Comparison of ENCODE assay signal across 1 cellular context in the genomic region with DNA sequence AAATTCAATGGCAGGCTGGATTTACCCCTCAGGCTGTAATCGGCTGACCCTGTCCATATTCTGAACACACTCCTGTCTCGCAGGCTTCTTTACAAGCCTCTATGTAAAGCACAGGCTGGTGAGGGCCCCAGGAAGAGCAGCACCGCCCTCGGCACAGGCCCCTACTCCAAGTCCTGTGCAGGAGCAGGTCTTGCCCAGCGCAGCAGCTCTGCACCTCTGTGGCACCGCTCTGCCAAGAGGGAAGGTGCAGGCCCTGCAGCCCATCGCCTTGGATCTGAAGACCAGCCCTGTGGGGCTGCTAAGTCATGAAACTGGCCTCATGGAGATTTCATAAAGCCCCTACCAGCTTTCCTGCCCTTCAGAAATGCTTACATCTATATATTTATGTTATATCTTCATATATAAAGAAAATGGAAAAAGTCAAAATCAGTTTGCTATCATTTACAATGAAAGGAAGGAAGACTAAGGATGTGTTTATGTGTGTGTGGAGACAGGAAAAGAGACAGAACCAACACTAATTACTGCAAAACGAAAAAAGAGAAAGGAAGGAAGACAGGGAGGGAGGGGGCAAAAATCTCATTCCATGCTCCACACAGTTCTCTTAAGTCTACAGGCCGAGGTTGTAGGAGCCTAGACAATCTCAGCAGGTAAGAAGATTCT.
TF ChIP-seq lines count a peak whose summit lies in the region.

No MANE protein-coding gene starts in this region.

TF ChIP-seq in SK-N-SH, 30 proteins besides CTCF, POLR2A, EP300 and RAD21 (continued from another document):
- TF ChIP-seq, protein P1, sequence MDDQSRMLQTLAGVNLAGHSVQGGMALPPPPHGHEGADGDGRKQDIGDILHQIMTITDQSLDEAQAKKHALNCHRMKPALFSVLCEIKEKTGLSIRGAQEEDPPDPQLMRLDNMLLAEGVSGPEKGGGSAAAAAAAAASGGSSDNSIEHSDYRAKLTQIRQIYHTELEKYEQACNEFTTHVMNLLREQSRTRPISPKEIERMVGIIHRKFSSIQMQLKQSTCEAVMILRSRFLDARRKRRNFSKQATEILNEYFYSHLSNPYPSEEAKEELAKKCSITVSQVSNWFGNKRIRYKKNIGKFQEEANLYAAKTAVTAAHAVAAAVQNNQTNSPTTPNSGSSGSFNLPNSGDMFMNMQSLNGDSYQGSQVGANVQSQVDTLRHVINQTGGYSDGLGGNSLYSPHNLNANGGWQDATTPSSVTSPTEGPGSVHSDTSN (IDR thresholded peaks at IDR 0.05): no peak
- TF ChIP-seq FOSL2 (IDR thresholded peaks at IDR 0.05; ENCODE audit: borderline replicate concordance, low read depth) (no peak), FOXM1 (IDR thresholded peaks at IDR 0.05; ENCODE audit: low read depth) (no peak)
